Comparison of ENCODE assay signal across 22 cellular contexts in the genomic region with DNA sequence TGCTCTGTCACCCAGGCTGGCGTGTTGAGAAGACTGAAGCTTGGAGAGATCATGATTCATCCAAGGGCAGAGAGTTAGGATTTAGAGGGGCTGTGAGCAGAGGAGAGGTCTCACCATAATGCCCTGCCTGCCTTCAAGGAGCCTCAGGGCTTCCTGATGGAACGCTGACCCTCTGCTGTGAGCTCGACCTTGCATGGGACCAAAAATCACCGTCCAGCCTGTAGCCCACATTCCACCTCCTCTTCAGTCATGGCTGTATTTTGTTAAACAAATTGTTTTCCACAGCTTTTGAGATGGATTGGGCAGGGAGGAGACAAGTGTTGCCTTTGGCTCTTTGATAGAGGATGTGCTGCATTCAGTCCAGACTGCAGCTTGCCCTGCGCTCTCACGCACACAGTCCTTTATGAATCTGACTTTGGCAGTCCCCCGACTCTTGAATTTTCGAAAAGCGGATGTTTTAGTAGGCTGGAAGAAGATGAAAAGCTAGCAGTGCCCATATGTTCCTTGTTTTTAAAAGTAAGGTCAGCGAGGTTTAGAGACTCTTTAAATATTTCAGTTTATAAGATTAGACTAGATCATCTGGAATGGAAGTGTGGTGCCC.
DNase-seq lines count a peak whose midpoint lies in the region; ATAC-seq and TF ChIP-seq lines count a peak whose summit lies in the region.
"Had no signal": no experiment of that assay in that cellular context is flagged by ENCODE, and none has a peak within 500 bp of the region (broad histone marks: within the 10 kb centered on the region; RNA-seq: fewer than 3 reads in every experiment).

No MANE protein-coding gene starts in this region.

- TSS peak; percentile 43 for BruUV-seq in Panc1 (replicated peaks; lab: Mats Ljungman, UMichigan)

- ATAC-seq in Panc1 = no peak
- no peak for ATAC-seq in GM21447 (IDR thresholded peaks at IDR 0.05; ENCODE audit: unreplicated experiment)
- ATAC-seq: GM12878, HepG2, SK-N-SH treated with all-trans-retinoic acid at 6 μM for 48 hours had no signal

- POLR2A ChIA-PET in Panc1 (lab: Charles Lee) = no interaction called here

- H3F3A ChIP-seq in GM23248 (ENCODE audit: insufficient read depth) = peaks cover 23% of the 10 kb centered on the region; the same call in 1 of the 2 replicates

- H4K20me1 ChIP-seq in GM23248 (ENCODE audit: insufficient read depth) = no peaks in the 10 kb centered on the region

- H3K4me1 ChIP-seq in GM23248 (ENCODE audit: insufficient read depth) = peaks cover 24% of the 10 kb centered on the region
- H3K4me1 ChIP-seq in Panc1 (ENCODE audit: control insufficient read depth, insufficient read depth, low read length) = no peaks in the 10 kb centered on the region

- peak overlapping the region; percentile 74 for H3K4me2 ChIP-seq in GM23248 (ENCODE audit: unreplicated experiment)

- 9 to 10% methylated on average over 10 of the region's 10 CpGs for WGBS in GM23248 (ENCODE audit: low coverage in 1 of 2, low lambda C conversion rate in 2 of 2, missing lambda C conversion rate in 2 of 2), 2 experiments

- H3K79me2 ChIP-seq in GM23248 (ENCODE audit: insufficient read depth) = no peaks in the 10 kb centered on the region

- TF ChIP-seq CTCF in Panc1 (IDR thresholded peaks at IDR 0.05) = no peak

- no peaks in the 10 kb centered on the region for H3K27me3 ChIP-seq in GM23248 (replicated peaks; ENCODE audit: insufficient read depth)
- no peaks in the 10 kb centered on the region for H3K27me3 ChIP-seq in Panc1 (ENCODE audit: control insufficient read depth, insufficient read depth, low read length)
- H3K27me3 ChIP-seq: testis had no signal

- intact Hi-C loops in Panc1 (cut with micrococcal nuclease; ENCODE audit: unreplicated experiment) = no loop called here

- H2AFZ ChIP-seq in GM23248 = peak overlapping the region; percentile 82

- CTCF ChIA-PET in Panc1 (lab: Charles Lee) = no interaction called here

- DNase-seq in GM23248 (peak; percentile 81), Panc1 (ENCODE audit: low read depth, low spot score) (no peak), fibroblast of gingiva (ENCODE audit: low read depth) (peak; percentile 19), GM19238 (ENCODE audit: insufficient read length, low spot score) (no peak)
- DNase-seq in activated T-cell treated with anti-CD3 and anti-CD28 coated beads, Interleukin-2, amount 50 U/mL, for 1 hour = no peak
- DNase-seq: activated CD4-positive, alpha-beta T cell treated with anti-CD3 and anti-CD28 coated beads, Interleukin-2, amount 50 U/mL, for 1 hour; activated effector memory CD4-positive, alpha-beta T cell treated with Interleukin-2 at 50 U/mL for 16 hours; dermis blood vessel endothelial cell; immature natural killer cell; left ventricle myocardium superior; NCI-H1092 treated with DMSO at 0.1 percent for 48 hours; NCI-H2029; NCI-H446; RPMI8226; testis; WERI-Rb-1 had no signal

- H3K4me3 ChIP-seq in GM23248 (peak overlapping the region; percentile 51), Panc1 (ENCODE audit: low read depth in 2 of 2, low read length in 2 of 2) (no peak overlapping the region)
- H3K4me3 ChIP-seq: GM12878, testis had no signal

- H3K9me2 ChIP-seq in GM23248 (ENCODE audit: insufficient read depth) = no peaks in the 10 kb centered on the region

- in situ Hi-C loops in GM23248 (cut with MboI) (no loop called here), Panc1 (cut with HindIII; ENCODE audit: low pct_unique_long_range_greater_than_20kb, low sequenced_read_pairs) (no loop called here)

- H3K9me3 ChIP-seq in GM23248 (ENCODE audit: low read depth) = no peaks in the 10 kb centered on the region
- no peaks in the 10 kb centered on the region for H3K9me3 ChIP-seq in Panc1 (ENCODE audit: control insufficient read depth, insufficient read depth, low read depth, low read length)
- H3K9me3 ChIP-seq: testis had no signal

- H3K9ac ChIP-seq in GM23248 = peak overlapping the region; percentile 53

- H3K36me3 ChIP-seq in GM23248 (ENCODE audit: low read depth) (no peaks in the 10 kb centered on the region), Panc1 (ENCODE audit: control insufficient read depth, insufficient read depth, low read length) (no peaks in the 10 kb centered on the region)

- H3K27ac ChIP-seq in GM23248 (peak overlapping the region; percentile 57), Panc1 (ENCODE audit: low read length) (no peak overlapping the region), temporal lobe (ENCODE audit: low read depth, low read length) (peak overlapping the region; percentile 2)
- H3K27ac ChIP-seq: HL-60, testis, WERI-Rb-1 had no signal

Comparison
In these comparisons a context has a peak if more than half of its experiments do, and no peak if none do; other contexts are left out.
1. DNase-seq: peak in GM23248 (single experiment) and fibroblast of gingiva (single experiment); none in Panc1 (single experiment), activated T-cell treated with anti-CD3 and anti-CD28 coated beads, Interleukin-2, amount 50 U/mL, for 1 hour (single experiment) and GM19238 (single experiment).